In the genomic region with DNA sequence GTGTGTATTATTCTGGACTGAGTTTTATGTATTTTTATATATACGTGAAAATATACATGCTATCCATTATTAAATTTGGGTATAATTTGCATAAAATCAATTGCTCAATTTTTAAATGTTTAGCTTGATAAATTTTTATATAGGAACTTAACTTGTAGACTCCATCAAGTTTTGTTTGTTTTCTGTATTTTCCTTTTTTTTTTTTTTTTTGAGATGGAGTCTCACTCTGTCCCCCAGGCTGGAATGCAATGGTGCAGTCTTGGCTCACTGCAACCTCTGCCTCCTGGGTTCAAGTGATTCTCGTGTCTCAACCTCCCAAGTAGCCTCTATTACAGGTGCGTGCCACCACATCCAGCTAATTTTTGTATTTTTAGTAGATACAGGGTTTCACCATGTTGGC, we compare ENCODE assay signal across 4 cellular contexts. TPM values are rescaled to one million over a fixed set of nuclear protein-coding genes. Genes with fewer than 3 reads are reported as not detected.
"Had no signal": no experiment of that assay in that cellular context is flagged by ENCODE, and none has a peak within 500 bp of the region (broad histone marks: within the 10 kb centered on the region; RNA-seq: fewer than 3 reads in every experiment).

No MANE protein-coding gene starts in this region.

RNA-seq across cellular contexts. Expression of a gene that starts 4.0 kb away (rescaled TPM):
- total RNA-seq: HepG2, HT-29, HT1080, IMR-90 had no signal
- polyA plus RNA-seq: HepG2, IMR-90 had no signal
